ENCODE assay signal across 18 cellular contexts in the genomic region with DNA sequence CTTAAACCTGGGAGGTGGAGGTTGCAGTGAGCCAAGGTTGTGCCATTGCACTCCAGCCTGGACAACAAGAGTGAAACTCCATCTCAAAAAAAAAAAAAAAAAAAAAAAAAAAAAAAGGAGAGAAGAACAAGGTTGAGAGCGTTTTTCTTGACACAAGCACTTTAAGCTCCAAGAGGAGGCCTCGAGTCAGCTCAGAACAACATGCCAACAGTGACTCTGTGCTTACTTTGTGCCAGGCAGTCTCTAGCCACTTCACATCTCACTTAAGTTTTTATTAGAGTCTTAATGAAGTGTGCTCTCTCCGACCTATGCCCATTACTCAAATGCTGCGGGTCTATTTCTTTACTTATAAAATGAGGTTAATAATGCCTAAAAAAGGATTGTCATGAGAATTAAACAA. TPM values are rescaled to one million over a fixed set of nuclear protein-coding genes. Genes with fewer than 3 reads are reported as not detected.
DNase-seq lines count a peak whose midpoint lies in the region; ATAC-seq, FAIRE-seq and TF ChIP-seq lines count a peak whose summit lies in the region.
"Had no signal": no experiment of that assay in that cellular context is flagged by ENCODE, and none has a peak within 500 bp of the region (broad histone marks: within the 10 kb centered on the region; RNA-seq: fewer than 3 reads in every experiment).

No MANE protein-coding gene starts in this region.

- no peaks in the 10 kb centered on the region for H3K27me3 Mint-ChIP-seq in CD4-positive, CD25-positive, alpha-beta regulatory T cell
- no peaks in the 10 kb centered on the region for H3K27me3 Mint-ChIP-seq in T-helper 17 cell
- no peaks in the 10 kb centered on the region for H3K27me3 Mint-ChIP-seq in naive thymus-derived CD4-positive, alpha-beta T cell

- FAIRE-seq in kidney (lab: Jason Lieb, UNC): no peak
- FAIRE-seq: G401.6, GM12892 had no signal

- H3K9me3 Mint-ChIP-seq in CD4-positive, CD25-positive, alpha-beta regulatory T cell: no peaks in the 10 kb centered on the region
- no peaks in the 10 kb centered on the region for H3K9me3 Mint-ChIP-seq in naive thymus-derived CD4-positive, alpha-beta T cell
- H3K9me3 Mint-ChIP-seq: CD8-positive, alpha-beta T cell had no signal

- no peak overlapping the region for H3K9ac ChIP-seq in kidney (ENCODE audit: low read length in 2 of 2)
- H3K9ac ChIP-seq: BLaER1 treated with 17β-estradiol and CSF1 and Interleukin-3, amounts not matched to agents 10 nM and 100 nM had no signal

- no peak for TF ChIP-seq CTCF in A673 (conservative IDR thresholded peaks at IDR 0.05; ENCODE audit: low read depth, low read length)
- TF ChIP-seq CTCF in kidney (IDR thresholded peaks at IDR 0.05; ENCODE audit: borderline replicate concordance, extremely low read depth, insufficient read depth): no peak
- TF ChIP-seq CTCF in testis (IDR thresholded peaks at IDR 0.05): no peak

- no peak for TF ChIP-seq POLR2A in testis (IDR thresholded peaks at IDR 0.05)

- H3K36me3 ChIP-seq in A673 (ENCODE audit: insufficient read depth, low read length, poor library complexity, severe bottlenecking) (peaks cover 94% of the 10 kb centered on the region), kidney (ENCODE audit: control insufficient read depth in 1 of 2, insufficient read depth in 2 of 2, low read length in 2 of 2) (peaks cover 54 to 66% of the 10 kb centered on the region in 2 donors), testis (ENCODE audit: low read depth, missing control alignments) (no peaks in the 10 kb centered on the region)
- peaks cover 72% of the 10 kb centered on the region for H3K36me3 ChIP-seq in CD4-positive, CD25-positive, alpha-beta regulatory T cell (ENCODE audit: control insufficient read depth, insufficient read depth, low read length)
- H3K36me3 ChIP-seq in naive thymus-derived CD4-positive, alpha-beta T cell (ENCODE audit: control insufficient read depth in 2 of 3, insufficient read depth in 3 of 3, low read length in 3 of 3): peaks cover 37 to 71% (median 43%) of the 10 kb centered on the region in 3 experiments

- DNase-seq in A673 (ENCODE audit: low spot score) (no peak), T-helper 17 cell (no peak), NCI-H774 (lab: John Stamatoyannopoulos, UW) (no peak), kidney (no peak), testis (no peak)
- DNase-seq in CD4-positive, CD25-positive, alpha-beta regulatory T cell: no peak
- no peak for DNase-seq in naive thymus-derived CD4-positive, alpha-beta T cell
- DNase-seq: CD8-positive, alpha-beta T cell; H7; IMR-90; NCI-H187 treated with DMSO at 0.1 percent for 48 hours; NCI-H345; NCI-H82; Peyer's patch; SJCRH30 had no signal

- intact Hi-C loops in A673 (cut with micrococcal nuclease; ENCODE audit: unreplicated experiment): no loop called here
- intact Hi-C loops in naive thymus-derived CD4-positive, alpha-beta T cell (cut with micrococcal nuclease): loop anchor here in 1 of 2 donors (1.0 kb wide), 1 partner anchor 8 kb away; no protein-coding TSS in a partner anchor
- intact Hi-C loops in kidney (cut with DNase I): no loop called here
- intact Hi-C loops in testis (cut with DNase I; ENCODE audit: low total_unique reads): no loop called here

- no peak for ATAC-seq in CD4-positive, CD25-positive, alpha-beta regulatory T cell (ENCODE audit: low read depth in 2 of 2)
- no peak for ATAC-seq in T-helper 17 cell
- no peak for ATAC-seq in naive thymus-derived CD4-positive, alpha-beta T cell
- ATAC-seq: CD8-positive, alpha-beta T cell had no signal

- peak overlapping the region in 1 of 3 donors; percentile 34 for H3K27ac Mint-ChIP-seq in CD4-positive, CD25-positive, alpha-beta regulatory T cell
- peak overlapping the region; percentile 89 for H3K27ac Mint-ChIP-seq in T-helper 17 cell
- peak overlapping the region in 4 of 9 donors; percentile 63 to 89 (median 77) for H3K27ac Mint-ChIP-seq in naive thymus-derived CD4-positive, alpha-beta T cell

- peaks cover 49% of the 10 kb centered on the region for H3K36me3 Mint-ChIP-seq in CD4-positive, CD25-positive, alpha-beta regulatory T cell
- H3K36me3 Mint-ChIP-seq in T-helper 17 cell (ENCODE audit: low read depth): peaks cover 12% of the 10 kb centered on the region
- H3K36me3 Mint-ChIP-seq in naive thymus-derived CD4-positive, alpha-beta T cell: peaks cover 19 to 65% (median 45%) of the 10 kb centered on the region in 5 donors

- peaks cover 85% of the 10 kb centered on the region for H3K4me1 ChIP-seq in A673 (ENCODE audit: insufficient read depth, low read length, poor library complexity, severe bottlenecking)
- H3K4me1 ChIP-seq in CD4-positive, CD25-positive, alpha-beta regulatory T cell (ENCODE audit: control insufficient read depth, insufficient read depth, low read length, poor library complexity, severe bottlenecking): peaks cover 29% of the 10 kb centered on the region
- peaks cover 21 to 65% of the 10 kb centered on the region in 2 donors for H3K4me1 ChIP-seq in naive thymus-derived CD4-positive, alpha-beta T cell (ENCODE audit: control insufficient read depth in 2 of 2, insufficient read depth in 2 of 2, low read length in 2 of 2)
- H3K4me1 ChIP-seq in kidney (ENCODE audit: control insufficient read depth in 1 of 2, insufficient read depth in 1 of 2, low read depth in 1 of 2, low read length in 2 of 2): peaks cover 12 to 16% of the 10 kb centered on the region in 2 donors
- H3K4me1 ChIP-seq in testis: peaks cover 29% of the 10 kb centered on the region

- POLR2A ChIA-PET in A673 (lab: Charles Lee; ENCODE audit: low non-redundant PET): interaction anchor here (0.6 to 0.7 kb wide), 3 partner anchors 9 to 468 kb away, joined by 4 to 30 read pairs (median 7); no protein-coding TSS in a partner anchor
- POLR2A ChIA-PET in naive thymus-derived CD4-positive, alpha-beta T cell (lab: Charles Lee): interaction anchor here (1.6 to 4.1 kb wide), 2 partner anchors 10 to 31 kb away, joined by 3 to 25 read pairs; no protein-coding TSS in a partner anchor

- no peak overlapping the region for H3K4me3 ChIP-seq in A673 (ENCODE audit: low read depth, low read length, poor library complexity, severe bottlenecking)
- no peak overlapping the region for H3K4me3 ChIP-seq in CD4-positive, CD25-positive, alpha-beta regulatory T cell (ENCODE audit: low read depth, low read length)
- H3K4me3 ChIP-seq in naive thymus-derived CD4-positive, alpha-beta T cell (ENCODE audit: low read length): no peak overlapping the region
- H3K4me3 ChIP-seq in kidney (ENCODE audit: low read length in 2 of 2): no peak overlapping the region
- no peak overlapping the region for H3K4me3 ChIP-seq in testis
- H3K4me3 ChIP-seq: BLaER1 treated with 17β-estradiol and CSF1 and Interleukin-3, amounts not matched to agents 10 nM and 100 nM; Peyer's patch; SJCRH30 had no signal

- no TSS peak for BruUV-seq in A673 (replicated peaks; lab: Mats Ljungman, UMichigan)

- H3K27ac ChIP-seq in A673 (ENCODE audit: low read depth, low read length, poor library complexity, severe bottlenecking) (peak overlapping the region; percentile 22), kidney (ENCODE audit: low read depth in 2 of 2, low read length in 2 of 2) (no peak overlapping the region), testis (no peak overlapping the region)
- H3K27ac ChIP-seq in CD4-positive, CD25-positive, alpha-beta regulatory T cell (ENCODE audit: insufficient read depth, low read length, poor library complexity, severe bottlenecking): peak overlapping the region; percentile 44
- peak overlapping the region; percentile 45 for H3K27ac ChIP-seq in naive thymus-derived CD4-positive, alpha-beta T cell (ENCODE audit: low read depth, low read length)
- H3K27ac ChIP-seq: BLaER1 treated with 17β-estradiol and CSF1 and Interleukin-3, amounts not matched to agents 10 nM and 100 nM; SJCRH30 had no signal

- peaks cover 37 to 85% (median 57%) of the 10 kb centered on the region in 4 donors for H3K4me1 Mint-ChIP-seq in CD4-positive, CD25-positive, alpha-beta regulatory T cell
- H3K4me1 Mint-ChIP-seq in T-helper 17 cell: peaks cover 53% of the 10 kb centered on the region
- peaks cover 38 to 95% (median 86%) of the 10 kb centered on the region in 7 donors for H3K4me1 Mint-ChIP-seq in naive thymus-derived CD4-positive, alpha-beta T cell

- 58 to 74% methylated on average over 4 of the region's 4 CpGs for WGBS in testis, 2 donors

- H3K9me3 ChIP-seq in A673 (ENCODE audit: low read depth, low read length, poor library complexity, severe bottlenecking) (no peaks in the 10 kb centered on the region), T-helper 17 cell (ENCODE audit: control insufficient read depth, low read length, poor library complexity, severe bottlenecking) (no peaks in the 10 kb centered on the region), kidney (ENCODE audit: control insufficient read depth in 1 of 2, low read length in 2 of 2) (no peaks in the 10 kb centered on the region), testis (no peaks in the 10 kb centered on the region)
- H3K9me3 ChIP-seq in CD4-positive, CD25-positive, alpha-beta regulatory T cell (ENCODE audit: control insufficient read depth in 2 of 2, low read length in 2 of 2): no peaks in the 10 kb centered on the region
- no peaks in the 10 kb centered on the region for H3K9me3 ChIP-seq in naive thymus-derived CD4-positive, alpha-beta T cell (ENCODE audit: control insufficient read depth in 2 of 3, low read length in 3 of 3)
- H3K9me3 ChIP-seq: BLaER1 treated with 17β-estradiol and CSF1 and Interleukin-3, amounts not matched to agents 10 nM and 100 nM; Peyer's patch; SJCRH30 had no signal

- H3K27me3 ChIP-seq in A673 (replicated peaks; ENCODE audit: insufficient read depth, low read depth, low read length, poor library complexity) (no peaks in the 10 kb centered on the region), testis (no peaks in the 10 kb centered on the region)
- no peaks in the 10 kb centered on the region for H3K27me3 ChIP-seq in CD4-positive, CD25-positive, alpha-beta regulatory T cell (ENCODE audit: control insufficient read depth, insufficient read depth, low read length)
- H3K27me3 ChIP-seq in naive thymus-derived CD4-positive, alpha-beta T cell (ENCODE audit: control insufficient read depth in 2 of 2, insufficient read depth in 2 of 2, low read length in 2 of 2): no peaks in the 10 kb centered on the region
- H3K27me3 ChIP-seq: BLaER1 treated with 17β-estradiol and CSF1 and Interleukin-3, amounts not matched to agents 10 nM and 100 nM; Peyer's patch; SJCRH30 had no signal

- no peak overlapping the region for H3K4me3 Mint-ChIP-seq in CD4-positive, CD25-positive, alpha-beta regulatory T cell
- H3K4me3 Mint-ChIP-seq in T-helper 17 cell: no peak overlapping the region
- no peak overlapping the region for H3K4me3 Mint-ChIP-seq in naive thymus-derived CD4-positive, alpha-beta T cell
- H3K4me3 Mint-ChIP-seq: CD8-positive, alpha-beta T cell had no signal

- CTCF ChIA-PET in A673 (lab: Charles Lee): interaction anchor here (1.2 kb wide), 1 partner anchor 234 kb away, joined by 21 read pairs; no protein-coding TSS in a partner anchor
- CTCF ChIA-PET in naive thymus-derived CD4-positive, alpha-beta T cell (lab: Charles Lee): interaction anchor here (0.7 to 1.1 kb wide), 2 partner anchors 153 to 289 kb away, joined by 3 read pairs; no protein-coding TSS in a partner anchor

RNA-seq across cellular contexts. Expression of a gene that starts 13.0 kb away (rescaled TPM):
- total RNA-seq in A673 (2021): 1,293 and 1,420 TPM in 2 replicates
- 228 TPM for total RNA-seq in CD4-positive, CD25-positive, alpha-beta regulatory T cell
- 10 to 100 TPM; 52.4 to 63.8 (median 58.8) TPM for polyA plus RNA-seq in CD4-positive, CD25-positive, alpha-beta regulatory T cell
- 100 to 1,000 TPM; 259 to 313 TPM for total RNA-seq in T-helper 17 cell
- 100 to 1,000 TPM; 228 to 315 (median 287) TPM for total RNA-seq in naive thymus-derived CD4-positive, alpha-beta T cell
- 10 to 100 TPM; 75.0 to 86.0 TPM for polyA plus RNA-seq in naive thymus-derived CD4-positive, alpha-beta T cell
- 2,241 TPM for total RNA-seq in kidney
- 1,218 TPM for polyA plus RNA-seq in kidney (ENCODE audit: insufficient read depth, low read depth, low replicate concordance)
- 100 to 1,000 TPM; 444 to 561 TPM for total RNA-seq in testis
- polyA plus RNA-seq in testis (ENCODE audit: insufficient read depth, low read depth, low replicate concordance): 394 TPM

Comparison
In these comparisons a context has a peak if more than half of its experiments do, and no peak if none do; other contexts are left out.
1. H3K27ac ChIP-seq: peak in A673 (single experiment), CD4-positive, CD25-positive, alpha-beta regulatory T cell (single experiment) and naive thymus-derived CD4-positive, alpha-beta T cell (single experiment); none in kidney (0 of 2) and testis (0 of 2).